In genomic region chr3:109532257-109533216, GRCh38 we compare ENCODE assay signal across 8 cellular contexts.
DNase-seq lines count a peak whose midpoint lies in the region; ATAC-seq and TF ChIP-seq lines count a peak whose summit lies in the region.

No MANE protein-coding gene starts in this region.

- H3K27me3 ChIP-seq in H7 (ENCODE audit: control insufficient read depth, insufficient read depth, low read length) (no peaks in the 10 kb centered on the region), RWPE2 (ENCODE audit: insufficient read depth, poor library complexity, severe bottlenecking) (no peaks in the 10 kb centered on the region), lower lobe of right lung (ENCODE audit: low read depth) (no peaks in the 10 kb centered on the region)

- peak; percentile 62 for TF ChIP-seq CTCF in RWPE2 (IDR thresholded peaks at IDR 0.05; ENCODE audit: poor library complexity, severe bottlenecking)
- peak; percentile 31 for TF ChIP-seq CTCF in lower lobe of right lung (IDR thresholded peaks at IDR 0.05)

- H3K4me1 ChIP-seq in RWPE2 (ENCODE audit: insufficient read depth, poor library complexity, severe bottlenecking), result no peaks in the 10 kb centered on the region
- H3K4me1 ChIP-seq in lower lobe of right lung, result no peaks in the 10 kb centered on the region

- peak; percentile 19 for DNase-seq in AG20443 (ENCODE audit: low spot score)
- peak; percentile 30 for DNase-seq in H7
- DNase-seq in RWPE2 (ENCODE audit: low spot score), result no peak
- DNase-seq in astrocyte of the hippocampus (ENCODE audit: low read depth, low spot score), result peak; percentile 85
- no peak for DNase-seq in lower lobe of right lung
- peak; percentile 66 for DNase-seq in superior temporal gyrus (ENCODE audit: extremely low spot score)
- no peak for DNase-seq in COLO829 (ENCODE audit: low spot score)

- H3K4me3 ChIP-seq in H7 (ENCODE audit: insufficient read depth, low read depth, low read length) (no peak overlapping the region), RWPE2 (ENCODE audit: severe bottlenecking) (no peak overlapping the region), lower lobe of right lung (no peak overlapping the region)

- intact Hi-C loops in lower lobe of right lung (cut with DNase I), result no loop called here

- H3K27ac ChIP-seq in RWPE2 (ENCODE audit: poor library complexity, severe bottlenecking) (no peak overlapping the region), lower lobe of right lung (no peak overlapping the region)

- no peaks in the 10 kb centered on the region for H3K9me3 ChIP-seq in RWPE2 (ENCODE audit: severe bottlenecking)
- H3K9me3 ChIP-seq in lower lobe of right lung, result no peaks in the 10 kb centered on the region

- peak; percentile 88 for ATAC-seq in RWPE2 (ENCODE audit: low read depth)
- ATAC-seq in lower lobe of right lung, result peak; percentile 78 to 82
- ATAC-seq in HG03097 (IDR thresholded peaks at IDR 0.05; ENCODE audit: low FRiP score, unreplicated experiment), result no peak

- H3K36me3 ChIP-seq in H7 (replicated peaks; ENCODE audit: control insufficient read depth, insufficient read depth, low read length) (no peaks in the 10 kb centered on the region), RWPE2 (ENCODE audit: low read depth) (no peaks in the 10 kb centered on the region), lower lobe of right lung (no peaks in the 10 kb centered on the region)

Comparison
In these comparisons a context has a peak if more than half of its experiments do, and no peak if none do; other contexts are left out.
1. DNase-seq: peak in AG20443 (single experiment), H7 (single experiment), astrocyte of the hippocampus (single experiment) and superior temporal gyrus (single experiment); none in RWPE2 (single experiment), lower lobe of right lung (single experiment) and COLO829 (single experiment).